In genomic region chr5:83503662-83504061, GRCh38 we compare ENCODE assay signal across 18 cellular contexts. TPM values are rescaled to one million over a fixed set of nuclear protein-coding genes. Genes with fewer than 3 reads are reported as not detected.
DNase-seq lines count a peak whose midpoint lies in the region; TF ChIP-seq lines count a peak whose summit lies in the region.
"Had no signal": no experiment of that assay in that cellular context is flagged by ENCODE, and none has a peak within 500 bp of the region (broad histone marks: within the 10 kb centered on the region; RNA-seq: fewer than 3 reads in every experiment).

No MANE protein-coding gene starts in this region.

- H4K20me1 ChIP-seq in mammary epithelial cell (ENCODE audit: insufficient read depth, low read length), result no peaks in the 10 kb centered on the region

- dilution Hi-C loops in mammary epithelial cell (cut with HindIII; ENCODE audit: low sequenced_read_pairs), result no loop called here

- H3K27ac Mint-ChIP-seq in MCF 10A (ENCODE audit: low read depth, unreplicated experiment), result no peak overlapping the region
- H3K27ac Mint-ChIP-seq: activated T-helper 2 cell treated with anti-CD3 and anti-CD28 coated beads, Interferon-gamma antibody, Interleukin-2, Interleukin-4, amounts not matched to agents 10 μg/mL and 5 μg/mL and 100 μg/mL, durations not matched to agents 14 hours and 24 hours and 36 hours; stimulated activated naive CD8-positive, alpha-beta T cell treated with anti-CD3 and anti-CD28 coated beads, Interleukin-15, Interleukin-2, amounts not matched to agents 100 ng/mL and 50 ng/mL, for 24 hours had no signal

- H3K36me3 ChIP-seq in mammary epithelial cell (ENCODE audit: insufficient read depth, low read length), result no peaks in the 10 kb centered on the region
- H3K36me3 ChIP-seq: colonic mucosa, spleen had no signal

- DNase-seq in MCF 10A (ENCODE audit: unreplicated experiment) (peak; percentile 21), mammary epithelial cell (no peak), NCI-H446 treated with DMSO at 0.1 percent for 48 hours (lab: John Stamatoyannopoulos, UW) (peak; percentile 63), fibroblast of mammary gland (ENCODE audit: low read depth) (peak; percentile 62), stromal cell of bone marrow (ENCODE audit: low read depth) (peak; percentile 74), NCI-H2029 (lab: John Stamatoyannopoulos, UW) (no peak), NCI-H526 treated with DMSO at 0.1 percent for 48 hours (lab: John Stamatoyannopoulos, UW) (no peak), HuH-7 (ENCODE audit: low spot score) (no peak)
- DNase-seq: activated CD8-positive, alpha-beta memory T cell treated with anti-CD3 and anti-CD28 coated beads for 24 hours; amniotic stem cell; colonic mucosa; left colon; NCI-H1092 treated with DMSO at 0.1 percent for 48 hours; spleen; SW 1271 had no signal

- TF ChIP-seq CTCF in MCF 10A (IDR thresholded peaks at IDR 0.05; ENCODE audit: unreplicated experiment), result no peak
- TF ChIP-seq CTCF in mammary epithelial cell (conservative IDR thresholded peaks at IDR 0.05 in 1 of 2, IDR thresholded peaks at IDR 0.05 in 1 of 2; ENCODE audit: extremely low read depth in 1 of 2, insufficient read depth in 1 of 2, low read depth in 1 of 2, low read length in 2 of 2), result no peak
- TF ChIP-seq CTCF in fibroblast of mammary gland (conservative IDR thresholded peaks at IDR 0.05; ENCODE audit: control insufficient read depth, insufficient read depth, low read depth, low read length), result no peak

- peaks cover 5% of the 10 kb centered on the region for H3K9me3 ChIP-seq in mammary epithelial cell (replicated peaks; ENCODE audit: insufficient read depth, low read length)
- H3K9me3 ChIP-seq: colonic mucosa had no signal

- H3K4me1 ChIP-seq in mammary epithelial cell (ENCODE audit: insufficient read depth, low read length), result no peaks in the 10 kb centered on the region
- H3K4me1 ChIP-seq: colonic mucosa, spleen had no signal

- no peak overlapping the region for H2AFZ ChIP-seq in mammary epithelial cell (ENCODE audit: low read depth, low read length)

- intact Hi-C loops in MCF 10A (cut with micrococcal nuclease) (no loop called here), mammary epithelial cell (cut with micrococcal nuclease) (no loop called here)

- in situ Hi-C loops in mammary epithelial cell (cut with MboI; ENCODE audit: low sequenced_read_pairs in 2 of 2), result no loop called here

- no TSS peak for BruUV-seq in MCF 10A (replicated peaks; lab: Mats Ljungman, UMichigan)
- BruUV-seq in mammary epithelial cell (replicated peaks; lab: Mats Ljungman, UMichigan), result no TSS peak

- H3K4me1 Mint-ChIP-seq in MCF 10A (ENCODE audit: insufficient read depth, unreplicated experiment), result peaks cover 1% of the 10 kb centered on the region

- POLR2A ChIA-PET in MCF 10A (lab: Yijun Ruan, JAX), result interaction anchor here (0.5 to 1.4 kb wide), 4 partner anchors 9 to 238 kb away, joined by 3 to 4 read pairs (median 4); no protein-coding TSS in a partner anchor

- H3K27ac ChIP-seq in mammary epithelial cell (ENCODE audit: insufficient read depth, low read depth, low read length), result no peak overlapping the region
- H3K27ac ChIP-seq: colonic mucosa, epithelial cell of prostate, spleen had no signal

- no peaks in the 10 kb centered on the region for H3K27me3 Mint-ChIP-seq in MCF 10A (ENCODE audit: insufficient read depth, unreplicated experiment)

- peaks cover 6% of the 10 kb centered on the region for H3K36me3 Mint-ChIP-seq in MCF 10A (ENCODE audit: insufficient read depth, unreplicated experiment)

- CTCF ChIA-PET in MCF 10A (lab: Yijun Ruan, JAX), result interaction anchor here (0.6 to 1.5 kb wide), 4 partner anchors 22 to 581 kb away, joined by 3 to 4 read pairs (median 3); no protein-coding TSS in a partner anchor
- CTCF ChIA-PET in mammary epithelial cell (lab: Charles Lee; ENCODE audit: low non-redundant PET), result no interaction called here

- no peaks in the 10 kb centered on the region for H3K27me3 ChIP-seq in mammary epithelial cell (ENCODE audit: insufficient read depth, low read length)
- H3K27me3 ChIP-seq: colonic mucosa, spleen had no signal

- H3K9ac ChIP-seq in mammary epithelial cell (ENCODE audit: insufficient read depth, low read length), result no peak overlapping the region

- no peak overlapping the region for H3K4me3 Mint-ChIP-seq in MCF 10A (ENCODE audit: unreplicated experiment)
- H3K4me3 Mint-ChIP-seq: stimulated activated naive CD8-positive, alpha-beta T cell treated with anti-CD3 and anti-CD28 coated beads, Interleukin-15, Interleukin-2, amounts not matched to agents 100 ng/mL and 50 ng/mL, for 24 hours had no signal

- no peaks in the 10 kb centered on the region for H3K79me2 ChIP-seq in mammary epithelial cell (ENCODE audit: insufficient read depth, low read length)

- no peak overlapping the region for H3K4me3 ChIP-seq in mammary epithelial cell (replicated peaks in 1 of 3; ENCODE audit: insufficient read depth in 1 of 3, low read depth in 2 of 3, low read length in 3 of 3)
- no peak overlapping the region for H3K4me3 ChIP-seq in fibroblast of mammary gland (ENCODE audit: control insufficient read depth, low read depth, low read length)
- H3K4me3 ChIP-seq: colonic mucosa, spleen had no signal

- H3K9me3 Mint-ChIP-seq in MCF 10A (ENCODE audit: unreplicated experiment), result no peaks in the 10 kb centered on the region
- H3K9me3 Mint-ChIP-seq: activated T-helper 2 cell treated with anti-CD3 and anti-CD28 coated beads, Interferon-gamma antibody, Interleukin-2, Interleukin-4, amounts not matched to agents 10 μg/mL and 5 μg/mL and 100 μg/mL, durations not matched to agents 14 hours and 24 hours and 36 hours had no signal

- H3K4me2 ChIP-seq in mammary epithelial cell (ENCODE audit: insufficient read depth, low read depth, low read length), result no peak overlapping the region

RNA-seq across cellular contexts. Expression of gene VCAN, which starts 32.1 kb away (rescaled TPM):
- total RNA-seq in MCF 10A (2022) (44.1 and 50.6 TPM in 2 replicates), mammary epithelial cell (100 to 1,000 TPM in 1 of 2 donors, 10 to 100 TPM in 1; 82.9 to 234 TPM)
- polyA plus RNA-seq in mammary epithelial cell, result 28.7 TPM
- polyA minus RNA-seq in mammary epithelial cell, result 73.9 TPM
- total RNA-seq: activated T-helper 2 cell treated with anti-CD3 and anti-CD28 coated beads, Interferon-gamma antibody, Interleukin-2, Interleukin-4, amounts not matched to agents 10 μg/mL and 5 μg/mL and 100 μg/mL, durations not matched to agents 14 hours and 24 hours and 36 hours had no signal

Comparison
In these comparisons a context has a peak if more than half of its experiments do, and no peak if none do; other contexts are left out.
1. DNase-seq: peak in MCF 10A (single experiment), NCI-H446 treated with DMSO at 0.1 percent for 48 hours (single experiment), fibroblast of mammary gland (single experiment) and stromal cell of bone marrow (single experiment); none in mammary epithelial cell (single experiment), NCI-H2029 (single experiment), NCI-H526 treated with DMSO at 0.1 percent for 48 hours (single experiment) and HuH-7 (single experiment).